Comparison of ENCODE assay signal across 15 cellular contexts in genomic region chr13:92265408-92265807, GRCh38.
"Had no signal": no experiment of that assay in that cellular context is flagged by ENCODE, and none has a peak within 500 bp of the region (broad histone marks: within the 10 kb centered on the region; RNA-seq: fewer than 3 reads in every experiment).

No MANE protein-coding gene starts in this region.

- ATAC-seq: activated T-cell treated with anti-CD3 and anti-CD28 coated beads, Interleukin-2, amount 50 U/mL, for 4 hours; lower lobe of right lung; right lobe of liver; T-helper 17 cell had no signal

- H3K4me3 ChIP-seq: adrenal gland, lower lobe of right lung, prostate gland, right lobe of liver, suprapubic skin had no signal

- H3K4me1 ChIP-seq: adrenal gland, lower lobe of right lung, prostate gland, right lobe of liver, suprapubic skin had no signal

- H3K36me3 ChIP-seq: adrenal gland, lower lobe of right lung, prostate gland, right lobe of liver, suprapubic skin, WERI-Rb-1 had no signal

- H3K4me3 Mint-ChIP-seq: activated CD4-positive, alpha-beta memory T cell treated with anti-CD3 and anti-CD28 coated beads, Interleukin-2, amount 10 ng/mL, durations not matched to agents 7 days and 5 days; activated naive CD4-positive, alpha-beta T cell treated with anti-CD3 and anti-CD28 coated beads, Interleukin-2, amount 50 U/mL, for 24 hours; activated T-cell treated with anti-CD3 and anti-CD28 coated beads, Interleukin-2, amount 50 U/mL, for 4 hours; brain; stimulated activated naive CD8-positive, alpha-beta T cell treated with anti-CD3 and anti-CD28 coated beads, Interleukin-15, Interleukin-2, amounts not matched to agents 100 ng/mL and 50 ng/mL, for 24 hours; T-helper 17 cell; type B pancreatic cell had no signal

- DNase-seq: activated CD4-positive, alpha-beta memory T cell treated with anti-CD3 and anti-CD28 coated beads, Interleukin-2, amount 10 ng/mL, durations not matched to agents 7 days and 5 days; activated CD4-positive, alpha-beta T cell treated with anti-CD3 and anti-CD28 coated beads for 4 hours; activated effector memory CD4-positive, alpha-beta T cell treated with Interleukin-2 at 50 U/mL for 16 hours; activated T-cell treated with anti-CD3 and anti-CD28 coated beads, Interleukin-2, amount 50 U/mL, for 4 hours; adrenal gland; lower lobe of right lung; right lobe of liver; T-helper 17 cell; WERI-Rb-1 had no signal

- H3K9me3 Mint-ChIP-seq: activated CD4-positive, alpha-beta memory T cell treated with anti-CD3 and anti-CD28 coated beads, Interleukin-2, amount 10 ng/mL, durations not matched to agents 7 days and 5 days; activated T-cell treated with anti-CD3 and anti-CD28 coated beads, Interleukin-2, amount 50 U/mL, for 4 hours; brain; type B pancreatic cell had no signal

- H3K27me3 ChIP-seq: adrenal gland, right lobe of liver, suprapubic skin had no signal

- H3K27ac Mint-ChIP-seq: activated CD4-positive, alpha-beta memory T cell treated with anti-CD3 and anti-CD28 coated beads, Interleukin-2, amount 10 ng/mL, durations not matched to agents 7 days and 5 days; activated naive CD4-positive, alpha-beta T cell treated with anti-CD3 and anti-CD28 coated beads, Interleukin-2, amount 50 U/mL, for 24 hours; brain; stimulated activated naive CD8-positive, alpha-beta T cell treated with anti-CD3 and anti-CD28 coated beads, Interleukin-15, Interleukin-2, amounts not matched to agents 100 ng/mL and 50 ng/mL, for 24 hours; T-helper 17 cell; type B pancreatic cell had no signal

- H3K27me3 Mint-ChIP-seq: activated CD4-positive, alpha-beta memory T cell treated with anti-CD3 and anti-CD28 coated beads, Interleukin-2, amount 10 ng/mL, durations not matched to agents 7 days and 5 days; brain; stimulated activated naive CD8-positive, alpha-beta T cell treated with anti-CD3 and anti-CD28 coated beads, Interleukin-15, Interleukin-2, amounts not matched to agents 100 ng/mL and 50 ng/mL, for 24 hours; T-helper 17 cell; type B pancreatic cell had no signal

- H3K36me3 Mint-ChIP-seq: activated naive CD4-positive, alpha-beta T cell treated with anti-CD3 and anti-CD28 coated beads, Interleukin-2, amount 50 U/mL, for 24 hours; brain; type B pancreatic cell had no signal

- H3K27ac ChIP-seq: adrenal gland, lower lobe of right lung, prostate gland, right lobe of liver, suprapubic skin, WERI-Rb-1 had no signal

- H3K4me1 Mint-ChIP-seq: activated CD4-positive, alpha-beta memory T cell treated with anti-CD3 and anti-CD28 coated beads, Interleukin-2, amount 10 ng/mL, durations not matched to agents 7 days and 5 days; activated naive CD4-positive, alpha-beta T cell treated with anti-CD3 and anti-CD28 coated beads, Interleukin-2, amount 50 U/mL, for 24 hours; T-helper 17 cell had no signal

- H3K9me3 ChIP-seq: adrenal gland, lower lobe of right lung, prostate gland, right lobe of liver, suprapubic skin had no signal
